In genomic region chr16:11370932-11371279, GRCh38 we compare ENCODE assay signal across 1 cellular context.
A peak's percentile ranks its signal among the peaks of the same experiment; 100 is the strongest.
TF ChIP-seq lines count a peak whose summit lies in the region.

No MANE protein-coding gene starts in this region.

TF ChIP-seq in GM12878, 131 proteins besides CTCF, POLR2A, EP300 and RAD21:
- TF ChIP-seq MLLT1 (IDR thresholded peaks at IDR 0.05) = peak; percentile 43
- TF ChIP-seq NBN (IDR thresholded peaks at IDR 0.05) = peak; percentile 72; the same call in 1 of the 2 replicates
- 0 out of 2 replicates have a peak, but pooled peaks have one; percentile 6 for TF ChIP-seq RELB (IDR thresholded peaks at IDR 0.05; ENCODE audit: low read depth)
- TF ChIP-seq BHLHE40 (IDR thresholded peaks at IDR 0.05; ENCODE audit: borderline replicate concordance in 1 of 2, low read depth in 2 of 2, low read length in 1 of 2) = peak in 1 of 2 experiments; percentile 0; a peak in 1 of 4 replicates
- 0 out of 2 replicates have a peak, but pooled peaks have one; percentile 3 for TF ChIP-seq PKNOX1 (IDR thresholded peaks at IDR 0.05)
TF ChIP-seq in GM12878: peak in this region for 5; not testable (repeated sequence) for 126.
